Comparison of ENCODE assay signal across 9 cellular contexts in the genomic region with DNA sequence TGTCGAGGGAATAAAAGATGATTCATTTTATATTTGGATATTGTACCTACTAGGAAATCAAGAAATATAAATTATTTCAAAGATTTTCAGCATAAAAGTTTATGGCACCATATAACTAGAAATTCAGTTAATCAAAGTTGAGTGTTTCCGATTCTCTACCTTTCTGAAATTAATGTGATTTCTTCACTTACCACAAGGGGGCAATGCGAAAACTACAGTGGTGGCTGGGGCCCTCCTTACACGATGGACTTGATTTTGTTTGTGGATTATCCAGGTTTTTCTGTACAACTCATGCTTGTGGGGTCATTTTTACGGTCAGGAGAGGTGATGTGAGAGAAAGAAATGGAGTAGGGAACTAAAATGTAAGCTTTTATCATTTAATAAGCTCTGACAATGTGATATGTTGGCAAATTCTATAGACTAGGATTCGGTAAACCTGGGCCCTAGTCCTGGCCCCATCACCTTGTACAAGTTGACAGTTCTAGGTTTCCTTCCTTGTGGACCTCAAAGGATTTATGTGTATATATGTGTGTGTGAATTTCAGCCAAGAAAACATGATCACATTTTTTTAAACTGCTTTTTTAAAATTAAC. TPM values are rescaled to one million over a fixed set of nuclear protein-coding genes. Genes with fewer than 3 reads are reported as not detected.
DNase-seq lines count a peak whose midpoint lies in the region; ATAC-seq and TF ChIP-seq lines count a peak whose summit lies in the region.
"Had no signal": no experiment of that assay in that cellular context is flagged by ENCODE, and none has a peak within 500 bp of the region (broad histone marks: within the 10 kb centered on the region; RNA-seq: fewer than 3 reads in every experiment).

No MANE protein-coding gene starts in this region.

- no peak overlapping the region for H2BK12ac ChIP-seq in mesenchymal stem cell (ENCODE audit: low read length in 2 of 2)

- H3K27ac ChIP-seq in mesenchymal stem cell (ENCODE audit: low read length, poor library complexity, severe bottlenecking) = no peak overlapping the region

- no peak overlapping the region for H2BK120ac ChIP-seq in mesenchymal stem cell (ENCODE audit: low read depth, low read length)

- H3K79me1 ChIP-seq in mesenchymal stem cell (replicated peaks; ENCODE audit: low read length, poor library complexity, severe bottlenecking) = no peaks in the 10 kb centered on the region

- H3K4ac ChIP-seq in mesenchymal stem cell (ENCODE audit: low read depth in 1 of 2, low read length in 2 of 2) = no peak overlapping the region

- H3K23ac ChIP-seq in mesenchymal stem cell (ENCODE audit: low read length in 2 of 2) = no peak overlapping the region

- H2AFZ ChIP-seq in mesenchymal stem cell (ENCODE audit: low read depth, low read length) = no peak overlapping the region

- no peaks in the 10 kb centered on the region for H3K4me1 ChIP-seq in mesenchymal stem cell (ENCODE audit: control insufficient read depth, insufficient read depth, low read depth, low read length)

- no peaks in the 10 kb centered on the region for H3K36me3 ChIP-seq in mesenchymal stem cell (ENCODE audit: control insufficient read depth in 1 of 2, insufficient read depth in 2 of 2, low read depth in 1 of 2, low read length in 2 of 2)

- no peaks in the 10 kb centered on the region for H3K27me3 Mint-ChIP-seq in activated CD8-positive, alpha-beta T cell treated with anti-CD3 and anti-CD28 coated beads for 36 hours

- no peak overlapping the region for H4K8ac ChIP-seq in mesenchymal stem cell (ENCODE audit: low read length)

- POLR2A ChIA-PET in activated CD8-positive, alpha-beta T cell treated with anti-CD3 and anti-CD28 coated beads for 36 hours (lab: Charles Lee) = no interaction called here

- H3K4me3 Mint-ChIP-seq in activated CD8-positive, alpha-beta T cell treated with anti-CD3 and anti-CD28 coated beads for 36 hours = no peak overlapping the region
- H3K4me3 Mint-ChIP-seq: naive B cell had no signal

- no peaks in the 10 kb centered on the region for H3K9me3 ChIP-seq in mesenchymal stem cell (ENCODE audit: control insufficient read depth, low read length)

- CTCF ChIA-PET in activated CD8-positive, alpha-beta T cell treated with anti-CD3 and anti-CD28 coated beads for 36 hours (lab: Charles Lee) = interaction anchor here (0.6 to 4.2 kb wide), 15 partner anchors 9 to 205 kb away, joined by 3 to 20 read pairs (median 4); no protein-coding TSS in a partner anchor

- no peak overlapping the region for H4K91ac ChIP-seq in mesenchymal stem cell (ENCODE audit: low read length)

- WGBS in mesenchymal stem cell = 50% methylated on average over 5 of the region's 6 CpGs

- peaks cover 0 to 23% of the 10 kb centered on the region in 2 experiments for H3K27me3 ChIP-seq in mesenchymal stem cell (ENCODE audit: control insufficient read depth in 1 of 2, insufficient read depth in 1 of 2, low read length in 2 of 2)

- no peak overlapping the region for H3K14ac ChIP-seq in mesenchymal stem cell (ENCODE audit: low read length in 2 of 2)

- H2BK15ac ChIP-seq in mesenchymal stem cell (ENCODE audit: low read depth, poor library complexity, severe bottlenecking) = no peak overlapping the region

- no peak overlapping the region for H3K27ac Mint-ChIP-seq in activated CD8-positive, alpha-beta T cell treated with anti-CD3 and anti-CD28 coated beads for 36 hours
- H3K27ac Mint-ChIP-seq: naive B cell had no signal

- H3K18ac ChIP-seq in mesenchymal stem cell (ENCODE audit: low read depth in 1 of 2, low read length in 2 of 2) = no peak overlapping the region

- no peak overlapping the region for H3K9ac ChIP-seq in mesenchymal stem cell (ENCODE audit: low read length)

- intact Hi-C loops in activated CD8-positive, alpha-beta T cell treated with anti-CD3 and anti-CD28 coated beads for 36 hours (cut with micrococcal nuclease) = no loop called here

- H3K4me2 ChIP-seq in mesenchymal stem cell (ENCODE audit: low read length, poor library complexity, severe bottlenecking) = no peak overlapping the region

- H3K4me3 ChIP-seq in mesenchymal stem cell (ENCODE audit: insufficient read depth in 1 of 2, low read depth in 1 of 2, low read length in 2 of 2) = no peak overlapping the region

- DNase-seq in DMS 273 (lab: John Stamatoyannopoulos, UW; ENCODE audit: unreplicated experiment) (peak; percentile 56), DMS 273 treated with DMSO at 0.1 percent for 48 hours (lab: John Stamatoyannopoulos, UW) (no peak), mesenchymal stem cell (peak; percentile 5), NCI-H187 (lab: John Stamatoyannopoulos, UW) (no peak), amygdala (lab: John Stamatoyannopoulos, UW) (no peak), NCI-H446 treated with DMSO at 0.1 percent for 48 hours (lab: John Stamatoyannopoulos, UW) (no peak)
- peak; percentile 5 for DNase-seq in activated CD8-positive, alpha-beta T cell treated with anti-CD3 and anti-CD28 coated beads for 36 hours
- DNase-seq: naive B cell had no signal

- no peak overlapping the region for H2BK5ac ChIP-seq in mesenchymal stem cell (ENCODE audit: low read depth, low read length, poor library complexity, severe bottlenecking)

- peaks cover 1% of the 10 kb centered on the region for H3K36me3 Mint-ChIP-seq in activated CD8-positive, alpha-beta T cell treated with anti-CD3 and anti-CD28 coated beads for 36 hours (ENCODE audit: low read depth)
- H3K36me3 Mint-ChIP-seq: naive B cell had no signal

- H3K9me3 Mint-ChIP-seq in activated CD8-positive, alpha-beta T cell treated with anti-CD3 and anti-CD28 coated beads for 36 hours = peaks cover 14% of the 10 kb centered on the region

- ATAC-seq in HG03342 (IDR thresholded peaks at IDR 0.05; ENCODE audit: unreplicated experiment) = peak; percentile 67
- peak; percentile 49 for ATAC-seq in activated CD8-positive, alpha-beta T cell treated with anti-CD3 and anti-CD28 coated beads for 36 hours

- no peaks in the 10 kb centered on the region for H3K4me1 Mint-ChIP-seq in activated CD8-positive, alpha-beta T cell treated with anti-CD3 and anti-CD28 coated beads for 36 hours (ENCODE audit: low read depth)
- H3K4me1 Mint-ChIP-seq: naive B cell had no signal

- peak; percentile 74 for TF ChIP-seq CTCF in activated CD8-positive, alpha-beta T cell treated with anti-CD3 and anti-CD28 coated beads for 36 hours (IDR thresholded peaks at IDR 0.05)

- no peak overlapping the region for H2AK5ac ChIP-seq in mesenchymal stem cell (ENCODE audit: low read length, severe bottlenecking)

RNA-seq across cellular contexts. Expression of gene G6PC2, which starts 47.6 kb away (rescaled TPM):
- total RNA-seq in activated CD8-positive, alpha-beta T cell treated with anti-CD3 and anti-CD28 coated beads for 36 hours = not detected
- polyA plus RNA-seq in mesenchymal stem cell (2013, experiment 1 of 2) = not detected
- not detected for polyA plus RNA-seq in mesenchymal stem cell (2013, experiment 2 of 2)

RNA-seq across cellular contexts. Expression of gene SPC25, which starts 58.5 kb away (rescaled TPM):
- 10 to 100 TPM; 32.0 to 35.6 TPM for total RNA-seq in activated CD8-positive, alpha-beta T cell treated with anti-CD3 and anti-CD28 coated beads for 36 hours
- 3.3 TPM for polyA plus RNA-seq in mesenchymal stem cell (2013, experiment 1 of 2)
- 3.7 TPM for polyA plus RNA-seq in mesenchymal stem cell (2013, experiment 2 of 2)

Comparison
In these comparisons a context has a peak if more than half of its experiments do, and no peak if none do; other contexts are left out.
1. DNase-seq: peak in DMS 273 (single experiment), activated CD8-positive, alpha-beta T cell treated with anti-CD3 and anti-CD28 coated beads for 36 hours (single experiment) and mesenchymal stem cell (single experiment); none in DMS 273 treated with DMSO at 0.1 percent for 48 hours (single experiment), NCI-H187 (0 of 2), amygdala (0 of 56) and NCI-H446 treated with DMSO at 0.1 percent for 48 hours (single experiment).